In the genomic region with DNA sequence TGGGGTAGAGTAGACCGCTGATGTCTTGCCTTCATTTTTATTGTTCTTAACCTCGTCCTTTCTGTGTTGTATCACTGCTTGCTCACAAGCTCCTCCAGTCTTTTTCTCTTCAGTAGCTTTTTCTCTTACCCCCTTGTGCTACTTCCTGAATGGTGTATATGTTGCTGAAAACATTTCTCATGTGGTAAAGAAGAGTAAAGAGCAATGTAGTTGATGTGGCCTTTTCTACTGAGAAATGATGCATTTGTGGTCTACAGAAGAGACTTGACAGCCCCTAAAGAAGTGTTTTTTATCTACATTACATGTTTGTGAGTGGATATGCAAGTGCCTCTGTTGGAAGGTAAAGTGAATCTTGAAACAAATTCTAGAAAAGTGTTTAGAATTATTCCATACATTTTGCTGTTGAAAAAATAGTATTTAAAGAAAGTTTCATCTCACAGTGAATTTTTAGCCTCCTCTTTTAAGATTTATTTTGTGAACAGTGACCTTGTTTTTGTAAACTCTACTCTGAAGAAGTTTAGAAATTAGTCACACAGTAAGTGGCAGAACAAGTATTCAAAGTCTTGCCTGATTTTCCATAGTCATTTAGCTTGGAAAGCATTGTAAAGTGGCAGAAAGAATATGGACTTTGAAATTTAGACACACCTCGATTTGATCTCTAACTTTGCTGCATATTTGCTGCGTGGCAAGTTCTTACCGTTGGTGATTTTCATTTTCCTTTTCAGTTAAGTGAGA, we compare ENCODE assay signal across 8 cellular contexts. TPM values are rescaled to one million over a fixed set of nuclear protein-coding genes. Genes with fewer than 3 reads are reported as not detected.
A peak's percentile ranks its signal among the peaks of the same experiment; 100 is the strongest.
DNase-seq lines count a peak whose midpoint lies in the region; ATAC-seq, FAIRE-seq and TF ChIP-seq lines count a peak whose summit lies in the region.

No MANE protein-coding gene starts in this region.

- in situ Hi-C loops in astrocyte of the spinal cord (cut with HindIII; ENCODE audit: low sequenced_read_pairs) = no loop called here

- peak; percentile 67 for FAIRE-seq in pancreas (lab: Jason Lieb, UNC)

- intact Hi-C loops in pancreas (cut with DNase I) (no loop called here), head of caudate nucleus (cut with DNase I) (no loop called here)

- H3K27me3 ChIP-seq in pancreas = no peaks in the 10 kb centered on the region

- peak overlapping the region in 2 of 4 donors; percentile 25 to 35 for H3K27ac ChIP-seq in pancreas

- ATAC-seq in GM19023 (IDR thresholded peaks at IDR 0.05; ENCODE audit: unreplicated experiment) (peak; percentile 39), HG03097 (IDR thresholded peaks at IDR 0.05; ENCODE audit: low FRiP score, unreplicated experiment) (peak; percentile 30), pancreas (peak in 3 of 4 donors; percentile 40 to 70 (median 54))

- H3K9me3 ChIP-seq in pancreas = no peaks in the 10 kb centered on the region

- H3K4me1 ChIP-seq in pancreas = peaks cover 11 to 33% (median 18%) of the 10 kb centered on the region in 3 donors

- peak; percentile 27 for DNase-seq in astrocyte of the spinal cord (ENCODE audit: low read depth, low spot score)
- no peak for DNase-seq in pancreas
- no peak for DNase-seq in head of caudate nucleus
- DNase-seq in HuH-7.5 (ENCODE audit: low spot score) = no peak
- DNase-seq in islet precursor cell = no peak
- DNase-seq in retina = no peak

- H3K36me3 ChIP-seq in pancreas = no peaks in the 10 kb centered on the region

- 27 to 29% methylated on average over 5 of the region's 5 CpGs for WGBS in pancreas, 2 donors

- H3K4me3 ChIP-seq in astrocyte of the spinal cord (ENCODE audit: low read depth, low read length) (no peak overlapping the region), pancreas (no peak overlapping the region)

- TF ChIP-seq CTCF in astrocyte of the spinal cord (IDR thresholded peaks at IDR 0.05; ENCODE audit: low read depth, low read length) (no peak), pancreas (IDR thresholded peaks at IDR 0.05) (no peak)

RNA-seq across cellular contexts. Expression of a gene that starts 17.4 kb away (rescaled TPM):
- 10 to 100 TPM; 16.5 to 30.5 (median 22.3) TPM for total RNA-seq in pancreas
- polyA plus RNA-seq in pancreas = 10 to 100 TPM; 10.7 to 20.5 TPM
